ENCODE assay signal across 2 cellular contexts in the genomic region with DNA sequence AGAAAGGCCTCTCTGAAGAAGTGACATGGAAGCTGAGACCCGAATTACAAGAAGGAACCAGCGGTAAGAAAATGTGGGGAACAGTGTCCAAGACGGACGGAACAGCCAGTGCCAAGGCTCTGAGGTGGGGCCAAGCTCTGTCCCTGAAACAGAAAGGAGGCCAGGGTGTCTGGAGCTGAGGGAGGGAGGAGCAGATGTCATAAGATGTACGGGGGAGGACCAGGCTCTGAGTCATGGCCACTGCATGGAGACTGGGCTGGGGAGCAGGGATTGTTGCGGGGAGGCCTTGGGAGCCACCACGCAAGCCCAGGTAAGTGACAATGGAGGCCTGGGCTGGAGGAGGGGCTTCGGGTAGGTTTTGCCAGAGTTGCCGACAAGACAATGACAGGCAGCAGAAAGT. TPM values are rescaled to one million over a fixed set of nuclear protein-coding genes. Genes with fewer than 3 reads are reported as not detected.
"Had no signal": no experiment of that assay in that cellular context is flagged by ENCODE, and none has a peak within 500 bp of the region (broad histone marks: within the 10 kb centered on the region; RNA-seq: fewer than 3 reads in every experiment).

No MANE protein-coding gene starts in this region.

RNA-seq across cellular contexts. Expression of a gene that starts 2.1 kb away (rescaled TPM):
- total RNA-seq: mammary epithelial cell, osteoblast had no signal
- polyA plus RNA-seq: mammary epithelial cell had no signal
